Comparison of ENCODE assay signal across 13 cellular contexts in the genomic region with DNA sequence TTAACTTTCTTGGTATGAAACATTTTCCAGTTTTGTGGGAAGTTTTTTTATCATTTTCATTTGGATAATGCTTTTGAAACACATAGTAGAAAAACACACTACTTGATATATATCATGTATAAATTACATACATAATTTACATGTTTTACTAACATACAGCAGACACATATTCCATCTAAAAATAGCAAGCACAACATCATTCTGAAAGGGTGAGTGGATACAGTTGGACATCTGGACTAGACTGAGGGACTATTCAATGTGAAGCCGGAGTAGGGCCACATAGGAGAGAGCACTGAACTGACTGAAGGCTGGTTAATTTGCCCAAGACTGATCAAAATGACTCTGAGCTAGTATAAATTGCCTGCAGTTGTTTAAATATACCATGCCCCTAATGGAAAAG. TPM values are rescaled to one million over a fixed set of nuclear protein-coding genes. Genes with fewer than 3 reads are reported as not detected.
DNase-seq lines count a peak whose midpoint lies in the region; ATAC-seq and TF ChIP-seq lines count a peak whose summit lies in the region.
"Had no signal": no experiment of that assay in that cellular context is flagged by ENCODE, and none has a peak within 500 bp of the region (broad histone marks: within the 10 kb centered on the region; RNA-seq: fewer than 3 reads in every experiment).

No MANE protein-coding gene starts in this region.

- H2AFZ ChIP-seq in DND-41 (ENCODE audit: low read depth, low read length) = no peak overlapping the region

- no peak for ATAC-seq in DND-41 (ENCODE audit: insufficient read depth, low read depth)
- no peak for ATAC-seq in GM21786 (IDR thresholded peaks at IDR 0.05; ENCODE audit: unreplicated experiment)
- ATAC-seq: left lung had no signal

- H3K27me3 ChIP-seq in DND-41 (ENCODE audit: insufficient read depth, low read length, poor library complexity) (no peaks in the 10 kb centered on the region), muscle layer of duodenum (ENCODE audit: low read depth, low read length) (peaks cover 3% of the 10 kb centered on the region)
- H3K27me3 ChIP-seq: esophagus squamous epithelium had no signal

- H4K20me1 ChIP-seq in DND-41 (ENCODE audit: insufficient read depth, low read length) = peaks cover 7% of the 10 kb centered on the region; the same call in 1 of the 2 replicates

- H3K27me3 Mint-ChIP-seq in activated T-helper 1 cell treated with anti-CD3 and anti-CD28 coated beads, Interleukin-12 subunit alpha, Interleukin-12 subunit beta, Interleukin-2, Interleukin-4 antibody, amounts not matched to agents 30 ng/mL and 10 ng/mL and 1 ng/mL, durations not matched to agents 14 hours and 24 hours and 36 hours (ENCODE audit: insufficient read depth) = peaks cover 61% of the 10 kb centered on the region

- peaks cover 2% of the 10 kb centered on the region for H3K36me3 Mint-ChIP-seq in activated T-helper 1 cell treated with anti-CD3 and anti-CD28 coated beads, Interleukin-12 subunit alpha, Interleukin-12 subunit beta, Interleukin-2, Interleukin-4 antibody, amounts not matched to agents 30 ng/mL and 10 ng/mL and 1 ng/mL, durations not matched to agents 14 hours and 24 hours and 36 hours (ENCODE audit: low read depth)

- no peak overlapping the region for H3K27ac Mint-ChIP-seq in activated T-helper 1 cell treated with anti-CD3 and anti-CD28 coated beads, Interleukin-12 subunit alpha, Interleukin-12 subunit beta, Interleukin-2, Interleukin-4 antibody, amounts not matched to agents 30 ng/mL and 10 ng/mL and 1 ng/mL, durations not matched to agents 14 hours and 24 hours and 36 hours

- no peaks in the 10 kb centered on the region for H3K9me3 ChIP-seq in DND-41 (ENCODE audit: insufficient read depth, low read length, severe bottlenecking)
- no peaks in the 10 kb centered on the region for H3K9me3 ChIP-seq in muscle layer of duodenum (ENCODE audit: control insufficient read depth in 1 of 2, low read length in 2 of 2)
- H3K9me3 ChIP-seq: esophagus squamous epithelium, left lung had no signal

- H3K4me3 ChIP-seq in DND-41 (ENCODE audit: low read depth in 1 of 2, low read length in 2 of 2) (peak overlapping the region in 1 of 2 experiments; percentile 81; a peak in 1 of 4 replicates), muscle layer of duodenum (ENCODE audit: low read depth in 1 of 2, low read length in 2 of 2) (no peak overlapping the region)
- H3K4me3 ChIP-seq: left lung had no signal

- peaks cover 100% of the 10 kb centered on the region for H3K79me2 ChIP-seq in DND-41 (ENCODE audit: insufficient read depth, low read length)

- peak overlapping the region; percentile 62 for H3K4me2 ChIP-seq in DND-41 (ENCODE audit: insufficient read depth, low read length)

- no peak overlapping the region for H3K4me3 Mint-ChIP-seq in activated T-helper 1 cell treated with anti-CD3 and anti-CD28 coated beads, Interleukin-12 subunit alpha, Interleukin-12 subunit beta, Interleukin-2, Interleukin-4 antibody, amounts not matched to agents 30 ng/mL and 10 ng/mL and 1 ng/mL, durations not matched to agents 14 hours and 24 hours and 36 hours

- peak overlapping the region; percentile 30 for H3K9ac ChIP-seq in DND-41 (ENCODE audit: low read depth, low read length)

- TF ChIP-seq CTCF in DND-41 (IDR thresholded peaks at IDR 0.05; ENCODE audit: borderline replicate concordance, extremely low read depth, low read length, poor library complexity, severe bottlenecking) = no peak

- peaks cover 62% of the 10 kb centered on the region for H3K4me1 ChIP-seq in DND-41 (ENCODE audit: insufficient read depth, low read length)
- H3K4me1 ChIP-seq in muscle layer of duodenum (ENCODE audit: control insufficient read depth in 1 of 2, insufficient read depth in 2 of 2, low read length in 2 of 2) = no peaks in the 10 kb centered on the region

- peaks cover 15% of the 10 kb centered on the region for H3K4me1 Mint-ChIP-seq in activated T-helper 1 cell treated with anti-CD3 and anti-CD28 coated beads, Interleukin-12 subunit alpha, Interleukin-12 subunit beta, Interleukin-2, Interleukin-4 antibody, amounts not matched to agents 30 ng/mL and 10 ng/mL and 1 ng/mL, durations not matched to agents 14 hours and 24 hours and 36 hours (ENCODE audit: low read depth)

- no peaks in the 10 kb centered on the region; the same call in 1 of the 2 replicates for H3K36me3 ChIP-seq in DND-41 (ENCODE audit: insufficient read depth, low read length)
- H3K36me3 ChIP-seq in muscle layer of duodenum (ENCODE audit: control insufficient read depth in 1 of 2, insufficient read depth in 2 of 2, low read length in 2 of 2) = no peaks in the 10 kb centered on the region
- H3K36me3 ChIP-seq: esophagus squamous epithelium, left lung had no signal

- no peaks in the 10 kb centered on the region for H3K9me3 Mint-ChIP-seq in activated T-helper 1 cell treated with anti-CD3 and anti-CD28 coated beads, Interleukin-12 subunit alpha, Interleukin-12 subunit beta, Interleukin-2, Interleukin-4 antibody, amounts not matched to agents 30 ng/mL and 10 ng/mL and 1 ng/mL, durations not matched to agents 14 hours and 24 hours and 36 hours

- intact Hi-C loops in activated T-helper 1 cell treated with anti-CD3 and anti-CD28 coated beads, Interleukin-12 subunit alpha, Interleukin-12 subunit beta, Interleukin-2, Interleukin-4 antibody, amounts not matched to agents 30 ng/mL and 10 ng/mL and 1 ng/mL, durations not matched to agents 14 hours and 24 hours and 36 hours (cut with micrococcal nuclease) = no loop called here

- DNase-seq in DND-41 = no peak
- DNase-seq in NCI-H1105 treated with DMSO at 0.1 percent for 48 hours (lab: John Stamatoyannopoulos, UW) = peak; percentile 80
- DNase-seq in SHP77 treated with DMSO at 0.1 percent for 48 hours (lab: John Stamatoyannopoulos, UW) = peak; percentile 86
- no peak for DNase-seq in activated CD8-positive, alpha-beta memory T cell treated with anti-CD3 and anti-CD28 coated beads, Interleukin-2, amount 50 U/mL, for 48 hours
- DNase-seq in activated T-helper 1 cell treated with anti-CD3 and anti-CD28 coated beads, Interleukin-12 subunit alpha, Interleukin-12 subunit beta, Interleukin-2, Interleukin-4 antibody, amounts not matched to agents 30 ng/mL and 10 ng/mL and 1 ng/mL, durations not matched to agents 14 hours and 24 hours and 36 hours (ENCODE audit: low spot score) = no peak
- no peak for DNase-seq in AG08396 (ENCODE audit: low spot score)
- DNase-seq: activated CD4-positive, alpha-beta T cell treated with anti-CD3 and anti-CD28 coated beads, Interleukin-2, amount 50 U/mL, for 4 hours; DMS53; esophagus squamous epithelium; GOT3; left lung had no signal

- H3K27ac ChIP-seq in DND-41 (ENCODE audit: low read length) (peak overlapping the region; percentile 52; the same call in 1 of the 2 replicates), muscle layer of duodenum (ENCODE audit: low read length) (peak overlapping the region; percentile 3)
- H3K27ac ChIP-seq: left lung had no signal

RNA-seq across cellular contexts. Expression of gene CDKN2C, which starts 11.7 kb away (rescaled TPM):
- total RNA-seq in activated T-helper 1 cell treated with anti-CD3 and anti-CD28 coated beads, Interleukin-12 subunit alpha, Interleukin-12 subunit beta, Interleukin-2, Interleukin-4 antibody, amounts not matched to agents 30 ng/mL and 10 ng/mL and 1 ng/mL, durations not matched to agents 14 hours and 24 hours and 36 hours = 13.7 and 14.9 TPM in 2 replicates

RNA-seq across cellular contexts. Expression of gene FAF1, which starts 21.7 kb away (rescaled TPM):
- 58.8 and 62.0 TPM in 2 replicates for total RNA-seq in activated T-helper 1 cell treated with anti-CD3 and anti-CD28 coated beads, Interleukin-12 subunit alpha, Interleukin-12 subunit beta, Interleukin-2, Interleukin-4 antibody, amounts not matched to agents 30 ng/mL and 10 ng/mL and 1 ng/mL, durations not matched to agents 14 hours and 24 hours and 36 hours

Comparison
In these comparisons a context has a peak if more than half of its experiments do, and no peak if none do; other contexts are left out.
1. DNase-seq: peak in NCI-H1105 treated with DMSO at 0.1 percent for 48 hours (single experiment) and SHP77 treated with DMSO at 0.1 percent for 48 hours (single experiment); none in DND-41 (single experiment), activated CD8-positive, alpha-beta memory T cell treated with anti-CD3 and anti-CD28 coated beads, Interleukin-2, amount 50 U/mL, for 48 hours (single experiment), activated T-helper 1 cell treated with anti-CD3 and anti-CD28 coated beads, Interleukin-12 subunit alpha, Interleukin-12 subunit beta, Interleukin-2, Interleukin-4 antibody, amounts not matched to agents 30 ng/mL and 10 ng/mL and 1 ng/mL, durations not matched to agents 14 hours and 24 hours and 36 hours (single experiment) and AG08396 (single experiment).